ENCODE assay signal across 2 cellular contexts in genomic region chr6:30601815-30602641, GRCh38.
TF ChIP-seq lines count a peak whose summit lies in the region.

No MANE protein-coding gene starts in this region.

TF ChIP-seq in PFSK-1, 5 proteins besides CTCF, POLR2A, EP300 and RAD21:
- TF ChIP-seq SIN3A (IDR thresholded peaks at IDR 0.05; ENCODE audit: borderline replicate concordance, insufficient read depth, low read length) (no peak), POLR2AphosphoS5 (IDR thresholded peaks at IDR 0.05; ENCODE audit: low read depth, low read length) (peak; percentile 55; the same call in 1 of the 2 replicates)
TF ChIP-seq in PFSK-1: peak in this region for 1.

TF ChIP-seq in HepG2, 621 proteins besides CTCF, POLR2A, EP300 and RAD21 (continues in another document):
- no peak for TF ChIP-seq SP2 (CRISPR knock-in tag; IDR thresholded peaks at IDR 0.05)
- no peak for TF ChIP-seq JUNB (CRISPR knock-in tag; IDR thresholded peaks at IDR 0.05; ENCODE audit: borderline replicate concordance)
- 0 out of 2 replicates have a peak, but pooled peaks have one; percentile 11 for TF ChIP-seq POLR2AphosphoS5 (IDR thresholded peaks at IDR 0.05; ENCODE audit: low read depth, low read length)
- TF ChIP-seq NONO (IDR thresholded peaks at IDR 0.05) = no peak
- TF ChIP-seq NONO (CRISPR knock-in tag; conservative IDR thresholded peaks at IDR 0.05) = 0 out of 2 replicates have a peak, but pooled peaks have one; percentile 24
- TF ChIP-seq POLR2AphosphoS2 (IDR thresholded peaks at IDR 0.05; ENCODE audit: low read depth, low read length) = peak; percentile 17; the same call in 1 of the 2 replicates
- no peak for TF ChIP-seq CREBL2 (CRISPR knock-in tag; IDR thresholded peaks at IDR 0.05; ENCODE audit: borderline replicate concordance)
- peak; percentile 53 for TF ChIP-seq RBM22 (optimal IDR thresholded peaks at IDR 0.05; ENCODE audit: low read length)
- no peak for TF ChIP-seq SMYD3 (CRISPR knock-in tag; IDR thresholded peaks at IDR 0.05)
- peak; percentile 11 for TF ChIP-seq HNRNPLL (IDR thresholded peaks at IDR 0.05; ENCODE audit: low read depth, low read length, poor library complexity, severe bottlenecking)
- TF ChIP-seq THAP9 (CRISPR knock-in tag; IDR thresholded peaks at IDR 0.05; ENCODE audit: borderline replicate concordance) = no peak
- TF ChIP-seq TFAP4 (IDR thresholded peaks at IDR 0.05; ENCODE audit: borderline replicate concordance, low read depth) = no peak
- TF ChIP-seq RBM39 (IDR thresholded peaks at IDR 0.05; ENCODE audit: low read depth, low read length, poor library complexity, severe bottlenecking) = peak; percentile 41
- no peak for TF ChIP-seq ZNF639 (CRISPR knock-in tag; conservative IDR thresholded peaks at IDR 0.05)
- TF ChIP-seq DZIP1 (CRISPR knock-in tag; IDR thresholded peaks at IDR 0.05) = 0 out of 2 replicates have a peak, but pooled peaks have one; percentile 27
- TF ChIP-seq ZMYM4 (CRISPR knock-in tag; IDR thresholded peaks at IDR 0.05) = no peak
- peak; percentile 53 for TF ChIP-seq ZNF883 (CRISPR knock-in tag; IDR thresholded peaks at IDR 0.05; ENCODE audit: not compliant biosample characterization)
- TF ChIP-seq HNF1A (IDR thresholded peaks at IDR 0.05; ENCODE audit: low read depth) = no peak
- no peak for TF ChIP-seq HNF1A (CRISPR knock-in tag; IDR thresholded peaks at IDR 0.05; ENCODE audit: borderline replicate concordance)
- no peak for TF ChIP-seq GLMP (CRISPR knock-in tag; IDR thresholded peaks at IDR 0.05; ENCODE audit: borderline replicate concordance)
- TF ChIP-seq ZNF574 (CRISPR knock-in tag; IDR thresholded peaks at IDR 0.05) = no peak
- no peak for TF ChIP-seq ZFAT (CRISPR knock-in tag; conservative IDR thresholded peaks at IDR 0.05)
- TF ChIP-seq XBP1 (CRISPR knock-in tag; IDR thresholded peaks at IDR 0.05) = no peak
- no peak for TF ChIP-seq HDAC1 (CRISPR knock-in tag; IDR thresholded peaks at IDR 0.05)
- TF ChIP-seq ZNF329 (CRISPR knock-in tag; IDR thresholded peaks at IDR 0.05; ENCODE audit: low read depth) = no peak
- TF ChIP-seq AGO2 (optimal IDR thresholded peaks at IDR 0.05; ENCODE audit: low read depth, low read length) = peak; percentile 99
- TF ChIP-seq RBFOX2 (IDR thresholded peaks at IDR 0.05; ENCODE audit: low read depth, low read length) = peak; percentile 93
- TF ChIP-seq KLF9 (CRISPR knock-in tag; IDR thresholded peaks at IDR 0.05; ENCODE audit: low read depth) = no peak
- TF ChIP-seq ZNF230 (CRISPR knock-in tag; IDR thresholded peaks at IDR 0.05) = no peak
- peak; percentile 73 for TF ChIP-seq HNRNPL (IDR thresholded peaks at IDR 0.05; ENCODE audit: low read depth, low read length)
- no peak for TF ChIP-seq SATB2 (CRISPR knock-in tag; IDR thresholded peaks at IDR 0.05)
- TF ChIP-seq ZNF891 (CRISPR knock-in tag; IDR thresholded peaks at IDR 0.05) = 0 out of 2 replicates have a peak, but pooled peaks have one; percentile 35
- TF ChIP-seq ZNF607 (CRISPR knock-in tag; IDR thresholded peaks at IDR 0.05; ENCODE audit: borderline replicate concordance) = no peak
- no peak for TF ChIP-seq ZNF549 (CRISPR knock-in tag; IDR thresholded peaks at IDR 0.05)
- TF ChIP-seq SNAPC2 (CRISPR knock-in tag; IDR thresholded peaks at IDR 0.05) = no peak
- no peak for TF ChIP-seq ZNF749 (CRISPR knock-in tag; IDR thresholded peaks at IDR 0.05; ENCODE audit: borderline replicate concordance)
- no peak for TF ChIP-seq SP140L (CRISPR knock-in tag; IDR thresholded peaks at IDR 0.05; ENCODE audit: borderline replicate concordance)
- TF ChIP-seq ZNF687 (CRISPR knock-in tag; IDR thresholded peaks at IDR 0.05) = peak; percentile 26; the same call in 1 of the 2 replicates
- TF ChIP-seq MTF2 (CRISPR knock-in tag; IDR thresholded peaks at IDR 0.05; ENCODE audit: borderline replicate concordance) = no peak
